2 cellular contexts compared by ENCODE assay signal in genomic region chr22:39477542-39477941, GRCh38.
TF ChIP-seq lines count a peak whose summit lies in the region.

No MANE protein-coding gene starts in this region.

TF ChIP-seq in HEK293, 187 proteins besides CTCF, POLR2A, EP300 and RAD21 (continued from another document):
- TF ChIP-seq ZNF16 (tag by site-specific recombination; IDR thresholded peaks at IDR 0.05; ENCODE audit: low read depth), result no peak
- TF ChIP-seq ZNF169 (tag by site-specific recombination; IDR thresholded peaks at IDR 0.05), result no peak
TF ChIP-seq in HEK293: peak in this region for 1.

TF ChIP-seq in IMR-90, 13 proteins besides CTCF, POLR2A, EP300 and RAD21 (continued from another document):
- TF ChIP-seq RCOR1 (IDR thresholded peaks at IDR 0.05; ENCODE audit: insufficient replicate concordance, low read length) (no peak), USF2 (IDR thresholded peaks at IDR 0.05; ENCODE audit: low read depth, low read length) (no peak), RFX5 (IDR thresholded peaks at IDR 0.05; ENCODE audit: low read depth, low read length) (no peak), NFE2L2 (IDR thresholded peaks at IDR 0.05; ENCODE audit: low read depth, low read length) (no peak), ELK1 (IDR thresholded peaks at IDR 0.05; ENCODE audit: borderline replicate concordance, low read depth, low read length) (no peak), CHD1 (IDR thresholded peaks at IDR 0.05; ENCODE audit: low read depth, low read length) (no peak), MAZ (IDR thresholded peaks at IDR 0.05; ENCODE audit: borderline replicate concordance, low read depth, low read length) (no peak), CEBPB (IDR thresholded peaks at IDR 0.05; ENCODE audit: low read depth, low read length) (no peak), MXI1 (IDR thresholded peaks at IDR 0.05; ENCODE audit: borderline replicate concordance, low read depth, low read length) (no peak), FOS (IDR thresholded peaks at IDR 0.05; ENCODE audit: low read depth, low read length) (no peak), SMC3 (IDR thresholded peaks at IDR 0.05; ENCODE audit: low read depth, low read length) (no peak)
